Comparison of ENCODE assay signal across 8 cellular contexts in genomic region chr7:6400243-6401105, GRCh38. TPM values are rescaled to one million over a fixed set of nuclear protein-coding genes. Genes with fewer than 3 reads are reported as not detected.
DNase-seq lines count a peak whose midpoint lies in the region; ATAC-seq, FAIRE-seq and TF ChIP-seq lines count a peak whose summit lies in the region.
"Not testable (repeated sequence)": the region's sequence is repeated elsewhere in the genome, so short reads cannot be mapped to it uniquely, and the experiment has no call there.

No MANE protein-coding gene starts in this region.

- TF ChIP-seq CTCF in CD8-positive, alpha-beta T cell (IDR thresholded peaks at IDR 0.05); MCF 10A (IDR thresholded peaks at IDR 0.05; ENCODE audit: unreplicated experiment); keratinocyte (optimal IDR thresholded peaks at IDR 0.05 in 1 of 3, IDR thresholded peaks at IDR 0.05 in 1 of 3, conservative IDR thresholded peaks at IDR 0.05 in 1 of 3; ENCODE audit: extremely low read depth in 1 of 3, insufficient read depth in 2 of 3, low read length in 3 of 3); nephron progenitor cell (IDR thresholded peaks at IDR 0.05); upper lobe of left lung (IDR thresholded peaks at IDR 0.05): not testable (repeated sequence)

- H3K79me2 ChIP-seq in keratinocyte (ENCODE audit: control insufficient read depth, insufficient read depth, low read length) = peaks cover 65% of the 10 kb centered on the region

- not testable (repeated sequence) for H3K4me3 Mint-ChIP-seq in CD8-positive, alpha-beta T cell; activated naive CD8-positive, alpha-beta T cell; MCF 10A (ENCODE audit: unreplicated experiment); nephron progenitor cell

- dilution Hi-C loops in keratinocyte (cut with MboI; ENCODE audit: extremely low pct_ligation_motif_present, low sequenced_read_pairs) = not testable (repeated sequence)

- H3K9me3 ChIP-seq in CD8-positive, alpha-beta T cell (ENCODE audit: low read length); SK-N-MC (ENCODE audit: low read depth, low read length); keratinocyte (ENCODE audit: control insufficient read depth, low read depth, low read length); upper lobe of left lung: not testable (repeated sequence)

- not testable (repeated sequence) for H3K4me3 ChIP-seq in CD8-positive, alpha-beta T cell (ENCODE audit: low read depth, low read length); SK-N-MC; keratinocyte (ENCODE audit: control insufficient read depth in 2 of 3, extremely low read depth in 1 of 3, insufficient read depth in 2 of 3, low read depth in 1 of 3, low read length in 3 of 3); upper lobe of left lung

- H3K36me3 ChIP-seq in CD8-positive, alpha-beta T cell (ENCODE audit: insufficient read depth, low read length) = peaks cover 27% of the 10 kb centered on the region
- peaks cover 66% of the 10 kb centered on the region for H3K36me3 ChIP-seq in SK-N-MC (ENCODE audit: insufficient read depth, low read length)
- H3K36me3 ChIP-seq in keratinocyte (ENCODE audit: control insufficient read depth in 2 of 2, extremely low read depth in 1 of 2, insufficient read depth in 2 of 2, low read length in 2 of 2) = peaks cover 8 to 25% of the 10 kb centered on the region in 2 experiments
- H3K36me3 ChIP-seq in upper lobe of left lung = peaks cover 24 to 65% (median 34%) of the 10 kb centered on the region in 4 donors

- POLR2A ChIA-PET in CD8-positive, alpha-beta T cell (lab: Charles Lee) = not testable (repeated sequence)
- POLR2A ChIA-PET in MCF 10A (lab: Yijun Ruan, JAX) = interaction anchor here (1.2 to 2.9 kb wide), 3 partner anchors 15 to 51 kb away, joined by 3 to 28 read pairs (median 6); no protein-coding TSS in a partner anchor

- H3K4me2 ChIP-seq in keratinocyte (ENCODE audit: control insufficient read depth, extremely low read depth, insufficient read depth, low read depth, low read length) = peak overlapping the region; percentile 90

- peaks cover 13% of the 10 kb centered on the region for H4K20me1 ChIP-seq in keratinocyte (ENCODE audit: control insufficient read depth, extremely low read depth, insufficient read depth, low read length)

- peaks cover 66% of the 10 kb centered on the region for H3K36me3 Mint-ChIP-seq in CD8-positive, alpha-beta T cell
- not testable (repeated sequence) for H3K36me3 Mint-ChIP-seq in activated naive CD8-positive, alpha-beta T cell
- H3K36me3 Mint-ChIP-seq in MCF 10A (ENCODE audit: insufficient read depth, unreplicated experiment) (peaks cover 66% of the 10 kb centered on the region), nephron progenitor cell (ENCODE audit: low read depth) (peaks cover 68% of the 10 kb centered on the region)

- H3K9me3 Mint-ChIP-seq in CD8-positive, alpha-beta T cell; activated naive CD8-positive, alpha-beta T cell (ENCODE audit: low read depth); MCF 10A (ENCODE audit: unreplicated experiment); nephron progenitor cell: not testable (repeated sequence)

- WGBS in upper lobe of left lung, 2 donors = 76 to 94% methylated on average over 19 of the region's 19 CpGs

- BruUV-seq in MCF 10A (replicated peaks; lab: Mats Ljungman, UMichigan) = not testable (repeated sequence)

- not testable (repeated sequence) for TF ChIP-seq POLR2A in upper lobe of left lung (IDR thresholded peaks at IDR 0.05)

- H3K27me3 ChIP-seq in CD8-positive, alpha-beta T cell (ENCODE audit: insufficient read depth, low read length); keratinocyte (ENCODE audit: control insufficient read depth, extremely low read depth, insufficient read depth, low read length); upper lobe of left lung: not testable (repeated sequence)

- H3K4me1 ChIP-seq in CD8-positive, alpha-beta T cell (ENCODE audit: insufficient read depth, low read length) = not testable (repeated sequence)
- H3K4me1 ChIP-seq in keratinocyte (ENCODE audit: control insufficient read depth, extremely low read depth, insufficient read depth, low read length) (peaks cover 54% of the 10 kb centered on the region), upper lobe of left lung (peaks cover 41 to 51% (median 45%) of the 10 kb centered on the region in 4 donors)

- not testable (repeated sequence) for H2AFZ ChIP-seq in keratinocyte (ENCODE audit: control insufficient read depth, low read length)

- peak overlapping the region; percentile 16 for H3K27ac Mint-ChIP-seq in CD8-positive, alpha-beta T cell
- H3K27ac Mint-ChIP-seq in activated naive CD8-positive, alpha-beta T cell = peak overlapping the region; percentile 22
- peak overlapping the region; percentile 63 for H3K27ac Mint-ChIP-seq in MCF 10A (ENCODE audit: low read depth, unreplicated experiment)
- H3K27ac Mint-ChIP-seq in nephron progenitor cell = peak overlapping the region; percentile 36

- intact Hi-C loops in CD8-positive, alpha-beta T cell (cut with DNase I, micrococcal nuclease); MCF 10A (cut with micrococcal nuclease): not testable (repeated sequence)

- not testable (repeated sequence) for H3K27ac ChIP-seq in CD8-positive, alpha-beta T cell (ENCODE audit: low read depth, low read length)
- peak overlapping the region; percentile 8; the same call in 1 of the 2 replicates for H3K27ac ChIP-seq in SK-N-MC
- H3K27ac ChIP-seq in epithelial cell of prostate = peak overlapping the region; percentile 89
- peak overlapping the region; percentile 81 for H3K27ac ChIP-seq in keratinocyte (ENCODE audit: control insufficient read depth, insufficient read depth, low read length)
- peak overlapping the region in 3 of 4 donors; percentile 16 to 88 (median 18) for H3K27ac ChIP-seq in upper lobe of left lung

- ATAC-seq in CD8-positive, alpha-beta T cell; upper lobe of left lung (ENCODE audit: low FRiP score in 2 of 2): not testable (repeated sequence)

- peaks cover 24% of the 10 kb centered on the region for H3K4me1 Mint-ChIP-seq in CD8-positive, alpha-beta T cell (ENCODE audit: low read depth)
- H3K4me1 Mint-ChIP-seq in activated naive CD8-positive, alpha-beta T cell (ENCODE audit: low read depth) = peaks cover 31% of the 10 kb centered on the region
- H3K4me1 Mint-ChIP-seq in MCF 10A (ENCODE audit: insufficient read depth, unreplicated experiment) = peaks cover 39% of the 10 kb centered on the region
- H3K4me1 Mint-ChIP-seq in nephron progenitor cell = peaks cover 31% of the 10 kb centered on the region

- CTCF ChIA-PET in CD8-positive, alpha-beta T cell (lab: Charles Lee); MCF 10A (lab: Yijun Ruan, JAX): not testable (repeated sequence)

- H3K9me1 ChIP-seq in keratinocyte (ENCODE audit: control insufficient read depth, extremely low read depth, insufficient read depth, low read length) = not testable (repeated sequence)

- not testable (repeated sequence) for H3K9ac ChIP-seq in SK-N-MC (ENCODE audit: insufficient read length); keratinocyte (ENCODE audit: control insufficient read depth, extremely low read depth, insufficient read depth, low read length)

- not testable (repeated sequence) for DNase-seq in CD8-positive, alpha-beta T cell; SK-N-MC (ENCODE audit: low read depth, low spot score); MCF 10A (ENCODE audit: unreplicated experiment); epithelial cell of prostate (ENCODE audit: low read depth, low spot score); keratinocyte (ENCODE audit: low read depth, low spot score); nephron progenitor cell
- DNase-seq in upper lobe of left lung = peak; percentile 28 to 52

- TF ChIP-seq EP300 in upper lobe of left lung (IDR thresholded peaks at IDR 0.05) = not testable (repeated sequence)

- not testable (repeated sequence) for H3K27me3 Mint-ChIP-seq in CD8-positive, alpha-beta T cell (ENCODE audit: low read depth); activated naive CD8-positive, alpha-beta T cell; MCF 10A (ENCODE audit: insufficient read depth, unreplicated experiment); nephron progenitor cell (ENCODE audit: low read depth, poor library complexity)

- FAIRE-seq in keratinocyte (lab: Jason Lieb, UNC) = not testable (repeated sequence)

RNA-seq across cellular contexts. Expression of gene RAC1, which starts 26.1 kb away (rescaled TPM):
- total RNA-seq in CD8-positive, alpha-beta T cell = 10 to 100 TPM; 70.3 to 74.8 TPM
- 236 and 278 TPM in 2 replicates for total RNA-seq in MCF 10A (2022)
- polyA plus RNA-seq in keratinocyte = 346 to 659 TPM (median 493 TPM) in 3 replicates
- polyA plus RNA-seq in keratinocyte (2011; ENCODE audit: low read depth) = 140 TPM
- polyA plus RNA-seq in keratinocyte (2011; cell fraction: cytosol; rRNA removed) = 508 and 578 TPM in 2 replicates
- polyA plus RNA-seq in keratinocyte (2011; cell fraction: nucleus; rRNA removed) = 330 and 385 TPM in 2 replicates
- polyA plus RNA-seq in keratinocyte (2012; ENCODE audit: low replicate concordance) = 351 and 430 TPM in 2 replicates
- 134 to 352 TPM (median 344 TPM) in 3 replicates for polyA minus RNA-seq in keratinocyte
- 249 TPM for polyA minus RNA-seq in keratinocyte (2011; cell fraction: cytosol; rRNA and poly(A)+ RNA removed)
- polyA minus RNA-seq in keratinocyte (2011; cell fraction: nucleus; rRNA and poly(A)+ RNA removed) = 49.1 and 95.7 TPM in 2 replicates
- total RNA-seq in upper lobe of left lung = 100 to 1,000 TPM; 108 to 272 (median 184) TPM

RNA-seq across cellular contexts. Expression of gene DAGLB, which starts 47.3 kb away (rescaled TPM):
- total RNA-seq in CD8-positive, alpha-beta T cell = 10 to 100 TPM; 35.4 to 40.4 TPM
- total RNA-seq in MCF 10A (2022) (28.9 and 29.5 TPM in 2 replicates), upper lobe of left lung (10 to 100 TPM; 26.6 to 53.8 (median 36.7) TPM)
- polyA plus RNA-seq in keratinocyte = 15.5 to 29.7 TPM (median 20.8 TPM) in 3 replicates
- polyA plus RNA-seq in keratinocyte (2011; ENCODE audit: low read depth) = 24.8 TPM
- 7.7 and 7.9 TPM in 2 replicates for polyA plus RNA-seq in keratinocyte (2011; cell fraction: cytosol; rRNA removed)
- polyA plus RNA-seq in keratinocyte (2011; cell fraction: nucleus; rRNA removed) = 59.6 and 61.5 TPM in 2 replicates
- polyA plus RNA-seq in keratinocyte (2012; ENCODE audit: low replicate concordance) = 13.1 and 32.3 TPM in 2 replicates
- 34.8 to 51.1 TPM (median 41.2 TPM) in 3 replicates for polyA minus RNA-seq in keratinocyte
- 20.7 TPM for polyA minus RNA-seq in keratinocyte (2011; cell fraction: cytosol; rRNA and poly(A)+ RNA removed)
- polyA minus RNA-seq in keratinocyte (2011; cell fraction: nucleus; rRNA and poly(A)+ RNA removed) = 53.1 and 91.4 TPM in 2 replicates

RNA-seq across cellular contexts. Expression of gene FAM220A, which starts 51.7 kb away (rescaled TPM):
- 1 to 10 TPM; 7.1 to 7.7 TPM for total RNA-seq in CD8-positive, alpha-beta T cell
- total RNA-seq in MCF 10A (2022) (25.2 and 25.7 TPM in 2 replicates), upper lobe of left lung (10 to 100 TPM in 3 of 6 donors, 1 to 10 TPM in 3; 4.6 to 17.1 (median 10.3) TPM)
- 11.5 to 17.2 TPM (median 16.8 TPM) in 3 replicates for polyA plus RNA-seq in keratinocyte
- polyA plus RNA-seq in keratinocyte (2011; ENCODE audit: low read depth) = 10.2 TPM
- polyA plus RNA-seq in keratinocyte (2011; cell fraction: cytosol; rRNA removed) = 15.1 and 25.3 TPM in 2 replicates
- polyA plus RNA-seq in keratinocyte (2011; cell fraction: nucleus; rRNA removed) = 9.7 and 10.0 TPM in 2 replicates
- polyA plus RNA-seq in keratinocyte (2012; ENCODE audit: low replicate concordance) = 9.9 and 17.8 TPM in 2 replicates
- 6.3 to 14.4 TPM (median 10.8 TPM) in 3 replicates for polyA minus RNA-seq in keratinocyte
- 49.5 TPM for polyA minus RNA-seq in keratinocyte (2011; cell fraction: cytosol; rRNA and poly(A)+ RNA removed)
- polyA minus RNA-seq in keratinocyte (2011; cell fraction: nucleus; rRNA and poly(A)+ RNA removed) = 3.6 and 4.7 TPM in 2 replicates
